In the genomic region with DNA sequence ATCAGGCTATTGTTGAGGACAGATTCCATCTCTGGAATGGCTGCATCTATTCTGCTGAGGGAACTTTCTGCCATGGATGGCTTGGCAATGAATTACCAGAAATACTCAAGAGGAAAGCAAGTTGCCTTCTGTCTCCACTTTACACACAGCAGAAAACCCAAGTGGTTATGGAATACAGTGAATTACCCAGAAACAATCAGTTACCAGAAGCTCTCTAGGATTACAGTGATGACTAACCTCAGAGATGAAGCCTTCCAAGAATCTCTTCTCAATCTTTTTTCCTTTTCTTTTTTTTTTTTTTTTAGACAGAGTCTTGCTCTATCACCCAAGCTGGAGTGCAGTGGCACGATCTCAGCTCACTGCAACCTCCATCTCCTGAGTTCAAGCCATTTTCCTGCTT, we compare ENCODE assay signal across 1 cellular context.
TF ChIP-seq lines count a peak whose summit lies in the region.

No MANE protein-coding gene starts in this region.

TF ChIP-seq in SK-N-SH, 30 proteins besides CTCF, POLR2A, EP300 and RAD21 (continued from another document):
- TF ChIP-seq ELF1 (IDR thresholded peaks at IDR 0.05): no peak
- no peak for TF ChIP-seq TAF1 (IDR thresholded peaks at IDR 0.05; ENCODE audit: borderline replicate concordance, low read depth, low read length)
- TF ChIP-seq MEF2A (IDR thresholded peaks at IDR 0.05; ENCODE audit: borderline replicate concordance, low read depth): no peak
- TF ChIP-seq TEAD4 (IDR thresholded peaks at IDR 0.05; ENCODE audit: borderline replicate concordance, insufficient read depth): no peak
- TF ChIP-seq REST (IDR thresholded peaks at IDR 0.05; ENCODE audit: low read depth, low read length): no peak
- no peak for TF ChIP-seq USF2 (IDR thresholded peaks at IDR 0.05; ENCODE audit: borderline replicate concordance, low read depth, low read length)
- TF ChIP-seq NFIC (IDR thresholded peaks at IDR 0.05; ENCODE audit: borderline replicate concordance): peak; percentile 18; the same call in 1 of the 2 replicates
TF ChIP-seq in SK-N-SH: peak in this region for 4.
